16 cellular contexts compared by ENCODE assay signal in the genomic region with DNA sequence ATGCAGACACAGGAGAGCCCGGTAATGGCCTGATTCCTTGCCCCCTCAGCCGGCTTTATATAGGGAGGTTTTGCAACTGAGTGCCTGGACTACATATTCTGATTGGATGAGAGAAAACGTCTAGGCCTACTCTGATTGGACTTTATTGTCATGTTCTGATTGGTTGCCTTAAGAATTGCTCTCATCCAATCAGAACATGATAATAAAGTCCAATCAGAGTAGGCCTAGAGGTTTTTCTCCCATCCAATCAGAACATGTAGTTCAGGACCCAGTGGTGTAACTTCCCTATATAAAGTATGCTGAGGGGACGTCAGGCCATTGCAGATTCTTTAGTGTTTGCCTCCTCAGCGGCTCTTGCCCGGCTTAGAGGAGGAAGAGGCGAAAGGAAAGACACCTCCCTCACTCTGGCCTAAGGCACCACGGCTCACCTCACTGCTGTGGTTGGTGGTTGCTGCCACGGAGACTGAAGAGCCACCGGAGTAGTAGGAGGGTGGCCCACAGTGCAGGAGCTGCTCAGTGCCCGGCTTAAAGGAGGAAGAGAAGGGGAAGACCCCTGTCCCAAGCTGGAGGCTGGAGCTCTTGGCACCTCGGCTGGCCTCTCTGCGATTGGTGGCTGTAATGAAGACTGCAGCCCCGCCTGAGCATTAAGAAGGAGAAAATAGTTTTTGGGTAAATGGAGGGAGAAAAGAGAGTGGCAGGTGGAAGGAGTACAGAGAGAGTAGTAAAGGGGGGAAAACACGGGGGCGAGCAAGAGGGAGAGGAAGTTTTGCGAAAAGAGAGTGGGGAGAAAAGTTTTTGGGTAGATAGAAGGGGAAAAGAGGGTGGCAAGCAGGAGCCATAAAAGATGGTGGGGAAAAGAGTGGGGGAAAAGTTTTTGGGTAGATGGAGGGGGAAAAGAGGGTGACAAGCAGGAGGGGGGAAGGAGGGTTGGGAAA.
DNase-seq lines count a peak whose midpoint lies in the region; ATAC-seq, FAIRE-seq and TF ChIP-seq lines count a peak whose summit lies in the region.
"Had no signal": no experiment of that assay in that cellular context is flagged by ENCODE, and none has a peak within 500 bp of the region (broad histone marks: within the 10 kb centered on the region; RNA-seq: fewer than 3 reads in every experiment).

No MANE protein-coding gene starts in this region.

- no peaks in the 10 kb centered on the region for H3K27me3 ChIP-seq in H1 (replicated peaks in 1 of 4; ENCODE audit: control insufficient read depth in 3 of 4, extremely low read depth in 1 of 4, insufficient read depth in 3 of 4, low read length in 3 of 4)
- no peaks in the 10 kb centered on the region for H3K27me3 ChIP-seq in testis
- H3K27me3 ChIP-seq in PC-9 (ENCODE audit: insufficient read depth, low read depth): peaks cover 20% of the 10 kb centered on the region
- peaks cover 0 to 7% (median 0%) of the 10 kb centered on the region in 7 donors for H3K27me3 ChIP-seq in spleen (replicated peaks in 1 of 7)
- H3K27me3 ChIP-seq: ascending aorta had no signal

- BruUV-seq in PC-9 (replicated peaks; lab: Mats Ljungman, UMichigan): no TSS peak

- H2AFZ ChIP-seq in H1 (ENCODE audit: low read length) (no peak overlapping the region), PC-9 (no peak overlapping the region)

- H2BK12ac ChIP-seq in H1 (ENCODE audit: low read depth, low read length): no peak overlapping the region

- no peak overlapping the region for H3K4me3 ChIP-seq in H1 (ENCODE audit: extremely low read depth in 1 of 4, insufficient read depth in 2 of 4, low read depth in 3 of 4, low read length in 4 of 4)
- peak overlapping the region in 1 of 2 donors; percentile 35 for H3K4me3 ChIP-seq in testis
- no peak overlapping the region for H3K4me3 ChIP-seq in PC-9
- H3K4me3 ChIP-seq in spleen: no peak overlapping the region
- H3K4me3 ChIP-seq: ascending aorta, MG63 had no signal

- H3K56ac ChIP-seq in H1 (replicated peaks; ENCODE audit: insufficient read length, low read depth, low read length): no peak overlapping the region

- TF ChIP-seq RAD21 in H1 (IDR thresholded peaks at IDR 0.05 in 1 of 2, conservative IDR thresholded peaks at IDR 0.05 in 1 of 2; ENCODE audit: low read depth in 2 of 2, low read length in 2 of 2): no peak

- H4K5ac ChIP-seq in H1 (ENCODE audit: insufficient read length, low read depth, low read length): no peak overlapping the region

- no peaks in the 10 kb centered on the region for H3K9me3 ChIP-seq in H1 (ENCODE audit: insufficient read depth in 2 of 2, low read depth in 1 of 2, low read length in 1 of 2)
- no peaks in the 10 kb centered on the region for H3K9me3 ChIP-seq in testis
- H3K9me3 ChIP-seq in PC-9 (ENCODE audit: insufficient read depth, low read depth): no peaks in the 10 kb centered on the region
- no peaks in the 10 kb centered on the region for H3K9me3 ChIP-seq in spleen
- H3K9me3 ChIP-seq: ascending aorta, MG63 had no signal

- H3K27ac ChIP-seq in H1 (ENCODE audit: low read depth, low read length) (no peak overlapping the region), testis (no peak overlapping the region), PC-9 (no peak overlapping the region), spleen (no peak overlapping the region)
- H3K27ac ChIP-seq: ascending aorta had no signal

- no peak overlapping the region for H2BK120ac ChIP-seq in H1 (replicated peaks; ENCODE audit: low read depth, low read length)

- ATAC-seq in GM18858 (IDR thresholded peaks at IDR 0.05; ENCODE audit: unreplicated experiment): no peak
- ATAC-seq: activated CD8-positive, alpha-beta T cell treated with anti-CD3 and anti-CD28 coated beads, Interleukin-2, amount 10 ng/mL, durations not matched to agents 7 days and 5 days; SK-N-SH treated with all-trans-retinoic acid at 6 μM for 48 hours had no signal

- H3K79me1 ChIP-seq in H1 (ENCODE audit: low read depth, low read length): no peaks in the 10 kb centered on the region

- WGBS in H1 (ENCODE audit: extremely low coverage in 1 of 2, insufficient coverage in 1 of 2, insufficient read length in 1 of 2, insufficient replicate concordance in 2 of 2, low coverage in 1 of 2, low lambda C conversion rate in 2 of 2, missing lambda C conversion rate in 1 of 2), 2 experiments: 89% methylated on average over 16 of the region's 17 CpGs; no CpG with 5 or more reads in 1 of the 2 experiments
- WGBS in testis, 2 donors: 55 to 71% methylated on average over 13 to 17 of the region's 17 CpGs
- WGBS in spleen, 5 donors: 79 to 87% (median 83%) methylated on average over 17 of the region's 17 CpGs

- H3K14ac ChIP-seq in H1 (ENCODE audit: insufficient read length): no peak overlapping the region

- H3K36me3 ChIP-seq in H1 (ENCODE audit: control insufficient read depth in 2 of 4, insufficient read depth in 4 of 4, low read length in 3 of 4) (no peaks in the 10 kb centered on the region), testis (ENCODE audit: low read depth, missing control alignments) (no peaks in the 10 kb centered on the region), PC-9 (ENCODE audit: low read depth) (no peaks in the 10 kb centered on the region), spleen (no peaks in the 10 kb centered on the region)
- H3K36me3 ChIP-seq: ascending aorta, MG63 had no signal

- TF ChIP-seq CTCF in H1 (IDR thresholded peaks at IDR 0.05; ENCODE audit: control extremely low read depth in 1 of 3, insufficient read depth in 1 of 3, low read depth in 1 of 3, low read length in 3 of 3) (no peak), testis (IDR thresholded peaks at IDR 0.05) (no peak), PC-9 (conservative IDR thresholded peaks at IDR 0.05) (no peak), spleen (IDR thresholded peaks at IDR 0.05 in 8 of 11, conservative IDR thresholded peaks at IDR 0.05 in 3 of 11) (no peak)

- TF ChIP-seq EP300 in H1 (IDR thresholded peaks at IDR 0.05; ENCODE audit: borderline replicate concordance in 1 of 2, low read depth in 2 of 2, low read length in 2 of 2): no peak

- H3K4me1 ChIP-seq in H1 (replicated peaks in 1 of 4; ENCODE audit: control insufficient read depth in 3 of 4, insufficient read depth in 4 of 4, low read length in 3 of 4): no peaks in the 10 kb centered on the region
- H3K4me1 ChIP-seq in testis: no peaks in the 10 kb centered on the region
- no peaks in the 10 kb centered on the region for H3K4me1 ChIP-seq in PC-9 (replicated peaks; ENCODE audit: insufficient read depth)
- no peaks in the 10 kb centered on the region for H3K4me1 ChIP-seq in spleen
- H3K4me1 ChIP-seq: ascending aorta had no signal

- no peak overlapping the region for H4K91ac ChIP-seq in H1 (replicated peaks; ENCODE audit: insufficient read length, low read length)

- no peaks in the 10 kb centered on the region for H4K20me1 ChIP-seq in H1 (replicated peaks in 1 of 2; ENCODE audit: control insufficient read depth in 1 of 2, insufficient read depth in 2 of 2, low read length in 2 of 2)
- H4K20me1 ChIP-seq in PC-9 (ENCODE audit: insufficient read depth): no peaks in the 10 kb centered on the region

- H3K9ac ChIP-seq in H1 (replicated peaks in 1 of 4; ENCODE audit: extremely low read depth in 1 of 4, low read depth in 3 of 4, low read length in 3 of 4): no peak overlapping the region

- H3K9me2 ChIP-seq in PC-9 (ENCODE audit: insufficient read depth): no peaks in the 10 kb centered on the region

- POLR2A ChIA-PET in H1 (lab: Charles Lee; ENCODE audit: partially characterized antibody): interaction anchor here (0.7 kb wide), 1 partner anchor 69 kb away, joined by 4 read pairs; no protein-coding TSS in a partner anchor
- POLR2A ChIA-PET in PC-9 (lab: Charles Lee; ENCODE audit: unreplicated experiment): no interaction called here

- H3K4me2 ChIP-seq in H1 (ENCODE audit: insufficient read depth in 1 of 2, low read depth in 2 of 2, low read length in 2 of 2): no peak overlapping the region
- H3K4me2 ChIP-seq in PC-9: no peak overlapping the region

- no peak overlapping the region for H2BK5ac ChIP-seq in H1 (ENCODE audit: low read depth, low read length)

- H3K18ac ChIP-seq in H1 (ENCODE audit: extremely low read depth, low read length): no peak overlapping the region

- peak; percentile 19 for DNase-seq in HCEC 1CT
- peak; percentile 21 for DNase-seq in NAMALWA (ENCODE audit: low spot score)
- DNase-seq in H1 (ENCODE audit: low read depth in 1 of 2, low spot score in 2 of 2): peak in 1 of 2 experiments; percentile 16
- peak; percentile 69 for DNase-seq in testis
- DNase-seq in PC-9: no peak
- no peak for DNase-seq in spleen
- DNase-seq: activated CD8-positive, alpha-beta T cell treated with anti-CD3 and anti-CD28 coated beads, Interleukin-2, amount 10 ng/mL, durations not matched to agents 7 days and 5 days; CD4-positive, alpha-beta memory T cell; kidney; MG63; occipital lobe; stimulated activated naive CD4-positive, alpha-beta T cell treated with Interleukin-2 at 50 U/mL for 16 hours had no signal

- H4K8ac ChIP-seq in H1 (ENCODE audit: extremely low read depth, insufficient read depth, low read length): no peak overlapping the region; the same call in 1 of the 2 replicates

- TF ChIP-seq POLR2A in H1 (IDR thresholded peaks at IDR 0.05; ENCODE audit: control extremely low read depth in 1 of 2, low read depth in 2 of 2, low read length in 2 of 2) (no peak), testis (IDR thresholded peaks at IDR 0.05) (no peak), spleen (IDR thresholded peaks at IDR 0.05) (no peak)

- H2AK5ac ChIP-seq in H1 (ENCODE audit: low read depth, low read length): no peak overlapping the region

- no peaks in the 10 kb centered on the region for H3K79me2 ChIP-seq in H1 (ENCODE audit: control insufficient read depth in 1 of 2, insufficient read depth in 2 of 2, low read length in 2 of 2)
- no peaks in the 10 kb centered on the region for H3K79me2 ChIP-seq in PC-9 (ENCODE audit: low read depth)

- CTCF ChIA-PET in H1 (lab: Charles Lee; ENCODE audit: partially characterized antibody) (no interaction called here), PC-9 (lab: Charles Lee) (interaction anchor here (0.6 kb wide), 1 partner anchor 127 kb away, joined by 4 read pairs; no protein-coding TSS in a partner anchor)

- intact Hi-C loops in testis (cut with DNase I; ENCODE audit: low total_unique reads): no loop called here
- intact Hi-C loops in PC-9 (cut with micrococcal nuclease; ENCODE audit: unreplicated experiment): no loop called here
- intact Hi-C loops in spleen (cut with DNase I; ENCODE audit: low total_unique reads): no loop called here

- H2BK20ac ChIP-seq in H1 (ENCODE audit: low read length): no peak overlapping the region

- no peak overlapping the region for H2BK15ac ChIP-seq in H1 (ENCODE audit: low read length)

- no peaks in the 10 kb centered on the region for H3F3A ChIP-seq in PC-9 (ENCODE audit: insufficient read depth, low read depth)

- no peaks in the 10 kb centered on the region; the same call in 1 of the 2 replicates for H3K23me2 ChIP-seq in H1 (ENCODE audit: low read depth, low read length)

- no peak overlapping the region for H3K4ac ChIP-seq in H1 (replicated peaks; ENCODE audit: insufficient read length, low read depth, low read length)

- no peak overlapping the region for H3K23ac ChIP-seq in H1 (ENCODE audit: insufficient read length)

- no peak for FAIRE-seq in H1 (lab: Jason Lieb, UNC)
- FAIRE-seq: colon, kidney had no signal

TF ChIP-seq in H1, 55 proteins besides CTCF, POLR2A, EP300 and RAD21 (continues in another document):
- TF ChIP-seq POLR2AphosphoS5 (IDR thresholded peaks at IDR 0.05; ENCODE audit: low read depth, low read length) (no peak), SP1 (IDR thresholded peaks at IDR 0.05; ENCODE audit: low read depth, low read length) (peak; percentile 55; the same call in 1 of the 2 replicates), CHD2 (IDR thresholded peaks at IDR 0.05; ENCODE audit: low read length) (no peak)

Comparison
In these comparisons a context has a peak if more than half of its experiments do, and no peak if none do; other contexts are left out.
1. DNase-seq: peak in HCEC 1CT (single experiment), NAMALWA (single experiment) and testis (single experiment); none in PC-9 (0 of 2) and spleen (single experiment).